ENCODE assay signal across 11 cellular contexts in genomic region chr19:4742717-4743646, GRCh38. TPM values are rescaled to one million over a fixed set of nuclear protein-coding genes. Genes with fewer than 3 reads are reported as not detected.
DNase-seq lines count a peak whose midpoint lies in the region; ATAC-seq and TF ChIP-seq lines count a peak whose summit lies in the region.
"Had no signal": no experiment of that assay in that cellular context is flagged by ENCODE, and none has a peak within 500 bp of the region (broad histone marks: within the 10 kb centered on the region; RNA-seq: fewer than 3 reads in every experiment).

No MANE protein-coding gene starts in this region.

- no peaks in the 10 kb centered on the region for H3K27me3 ChIP-seq in SK-N-SH (ENCODE audit: insufficient read depth)
- H3K27me3 ChIP-seq in ovary: no peaks in the 10 kb centered on the region

- H3K9me3 ChIP-seq in SK-N-SH: no peaks in the 10 kb centered on the region
- no peaks in the 10 kb centered on the region for H3K9me3 ChIP-seq in ovary

- H2AFZ ChIP-seq in SK-N-SH (ENCODE audit: low read depth): no peak overlapping the region

- H4K20me1 ChIP-seq in SK-N-SH (ENCODE audit: insufficient read depth): no peaks in the 10 kb centered on the region

- CTCF ChIA-PET in SK-N-SH (lab: Yijun Ruan, JAX): interaction anchor here (0.9 to 19.9 kb wide), 3 partner anchors 29 to 48 kb away, joined by 4 to 350 read pairs (median 5); partner anchors contain the start of gene FEM1A

- H3K4me3 ChIP-seq in SK-N-SH (ENCODE audit: low read depth in 2 of 2, low read length in 1 of 2) (no peak overlapping the region), ovary (no peak overlapping the region)
- H3K4me3 ChIP-seq: K562 had no signal

- H3K27ac Mint-ChIP-seq in CD14-positive monocyte: no peak overlapping the region
- no peak overlapping the region for H3K27ac Mint-ChIP-seq in activated T-cell treated with anti-CD3 and anti-CD28 coated beads, Interleukin-2, amount 50 U/mL, for 24 hours

- POLR2A ChIA-PET in SK-N-SH (lab: Yijun Ruan, JAX): interaction anchor here (0.6 to 2.2 kb wide), 5 partner anchors 17 to 155 kb away, joined by 3 to 23 read pairs (median 3); no protein-coding TSS in a partner anchor

- H3K9me3 Mint-ChIP-seq in CD14-positive monocyte: peaks cover 0 to 4% (median 0%) of the 10 kb centered on the region in 7 donors
- H3K9me3 Mint-ChIP-seq in activated T-cell treated with anti-CD3 and anti-CD28 coated beads, Interleukin-2, amount 50 U/mL, for 24 hours: no peaks in the 10 kb centered on the region

- intact Hi-C loops in CD14-positive monocyte (cut with micrococcal nuclease) (no loop called here), ovary (cut with DNase I) (no loop called here)

- no peak for TF ChIP-seq RAD21 in SK-N-SH (IDR thresholded peaks at IDR 0.05; ENCODE audit: low read length)

- WGBS in SK-N-SH (ENCODE audit: low lambda C conversion rate): 49% methylated on average over 12 of the region's 12 CpGs
- 24 to 27% (median 27%) methylated on average over 12 of the region's 12 CpGs for WGBS in ovary, 3 donors

- peaks cover 12% of the 10 kb centered on the region for H3K4me1 Mint-ChIP-seq in CD14-positive monocyte
- no peaks in the 10 kb centered on the region for H3K4me1 Mint-ChIP-seq in activated T-cell treated with anti-CD3 and anti-CD28 coated beads, Interleukin-2, amount 50 U/mL, for 24 hours (ENCODE audit: low read depth)

- H3K36me3 Mint-ChIP-seq in CD14-positive monocyte: no peaks in the 10 kb centered on the region
- H3K36me3 Mint-ChIP-seq in activated T-cell treated with anti-CD3 and anti-CD28 coated beads, Interleukin-2, amount 50 U/mL, for 24 hours (ENCODE audit: low read depth): no peaks in the 10 kb centered on the region

- no peak for ATAC-seq in HG03439 (IDR thresholded peaks at IDR 0.05; ENCODE audit: unreplicated experiment)
- ATAC-seq: K562 had no signal

- H3K79me2 ChIP-seq in SK-N-SH (ENCODE audit: insufficient read depth): no peaks in the 10 kb centered on the region

- peaks cover 13% of the 10 kb centered on the region for H3F3A ChIP-seq in SK-N-SH (replicated peaks; ENCODE audit: insufficient read depth)

- no peak for DNase-seq in CD14-positive monocyte (ENCODE audit: low spot score)
- DNase-seq in NCI-H1436 (lab: John Stamatoyannopoulos, UW): peak; percentile 95
- peak; percentile 82 for DNase-seq in SK-N-SH
- peak; percentile 38 for DNase-seq in medulla oblongata (ENCODE audit: extremely low spot score)
- DNase-seq in activated T-cell treated with anti-CD3 and anti-CD28 coated beads, Interleukin-2, amount 50 U/mL, for 24 hours: no peak
- DNase-seq in ovary: no peak
- DNase-seq in stimulated activated naive CD4-positive, alpha-beta T cell (lab: John Stamatoyannopoulos, UW): no peak
- DNase-seq: effector CD4-positive, alpha-beta T cell; GF-D8 had no signal

- H3K27me3 Mint-ChIP-seq in CD14-positive monocyte (ENCODE audit: low read depth in 3 of 3): peaks cover 22 to 46% (median 33%) of the 10 kb centered on the region in 3 donors
- H3K27me3 Mint-ChIP-seq in activated T-cell treated with anti-CD3 and anti-CD28 coated beads, Interleukin-2, amount 50 U/mL, for 24 hours: peaks cover 25% of the 10 kb centered on the region

- peaks cover 9 to 28% of the 10 kb centered on the region in 2 experiments; a peak in 2 of 4 replicates for H3K4me1 ChIP-seq in SK-N-SH (ENCODE audit: control insufficient read depth in 1 of 2, insufficient read depth in 2 of 2, low read depth in 1 of 2, low read length in 1 of 2)
- H3K4me1 ChIP-seq in ovary (ENCODE audit: insufficient read depth): peaks cover 16% of the 10 kb centered on the region

- TF ChIP-seq POLR2A in ovary (IDR thresholded peaks at IDR 0.05): no peak

- TF ChIP-seq EP300 in SK-N-SH (IDR thresholded peaks at IDR 0.05; ENCODE audit: borderline replicate concordance in 1 of 2, low read depth in 1 of 2, low read length in 1 of 2) (no peak), ovary (IDR thresholded peaks at IDR 0.05) (no peak)

- H3K27ac ChIP-seq in SK-N-SH (ENCODE audit: low read depth in 2 of 2, low read length in 1 of 2): peak overlapping the region in 1 of 2 experiments; percentile 31; a peak in 2 of 4 replicates
- no peak overlapping the region for H3K27ac ChIP-seq in ovary

- H3K9ac ChIP-seq in SK-N-SH: no peak overlapping the region

- TF ChIP-seq CTCF in CD14-positive monocyte (IDR thresholded peaks at IDR 0.05): no peak
- TF ChIP-seq CTCF in SK-N-SH (IDR thresholded peaks at IDR 0.05): no peak
- TF ChIP-seq CTCF in ovary (IDR thresholded peaks at IDR 0.05): no peak

- H3K36me3 ChIP-seq in SK-N-SH (replicated peaks in 1 of 2; ENCODE audit: control insufficient read depth in 1 of 2, insufficient read depth in 2 of 2, low read length in 1 of 2) (no peaks in the 10 kb centered on the region), ovary (no peaks in the 10 kb centered on the region)

- H3K9me2 ChIP-seq in SK-N-SH: no peaks in the 10 kb centered on the region

- H3K4me2 ChIP-seq in SK-N-SH: peak overlapping the region; percentile 41; the same call in 1 of the 2 replicates

- peak overlapping the region; percentile 42 to 50 for H3K4me3 Mint-ChIP-seq in CD14-positive monocyte
- no peak overlapping the region for H3K4me3 Mint-ChIP-seq in activated T-cell treated with anti-CD3 and anti-CD28 coated beads, Interleukin-2, amount 50 U/mL, for 24 hours

TF ChIP-seq in SK-N-SH, 30 proteins besides CTCF, POLR2A, EP300 and RAD21:
- 0 out of 2 replicates have a peak, but pooled peaks have one; percentile 14 for TF ChIP-seq FOXJ3 (CRISPR knock-in tag; IDR thresholded peaks at IDR 0.05)
- TF ChIP-seq MXI1 (IDR thresholded peaks at IDR 0.05; ENCODE audit: low read depth, low read length): no peak; the same call in 1 of the 2 replicates

RNA-seq across cellular contexts. Expression of gene DPP9, which starts 19.3 kb away (rescaled TPM):
- polyA plus RNA-seq in CD14-positive monocyte: 10 to 100 TPM; 12.6 to 13.9 TPM
- 10.5 and 17.1 TPM in 2 replicates for polyA plus RNA-seq in SK-N-SH (2012; rRNA removed)
- polyA plus RNA-seq in SK-N-SH (2012; cell fraction: cytosol; rRNA removed): 9.7 and 13.3 TPM in 2 replicates
- 30.9 and 49.1 TPM in 2 replicates for polyA plus RNA-seq in SK-N-SH (2012; cell fraction: nucleus; rRNA removed)
- 10 to 100 TPM; 26.9 to 69.5 (median 44.3) TPM for total RNA-seq in ovary
- polyA plus RNA-seq in ovary: 10 to 100 TPM; 14.4 to 29.3 TPM

RNA-seq across cellular contexts. Expression of gene FEM1A, which starts 48.6 kb away (rescaled TPM):
- 1 to 10 TPM; 2.1 to 2.4 TPM for polyA plus RNA-seq in CD14-positive monocyte
- 4.8 and 5.0 TPM in 2 replicates for polyA plus RNA-seq in SK-N-SH (2012; rRNA removed)
- polyA plus RNA-seq in SK-N-SH (2012; cell fraction: cytosol; rRNA removed): 2.8 and 4.0 TPM in 2 replicates
- polyA plus RNA-seq in SK-N-SH (2012; cell fraction: nucleus; rRNA removed): 3.5 and 3.7 TPM in 2 replicates
- 10 to 100 TPM in 2 of 7 donors, 1 to 10 TPM in 5; 7.4 to 11.4 (median 9.1) TPM for total RNA-seq in ovary
- 1 to 10 TPM; 3.6 to 4.4 TPM for polyA plus RNA-seq in ovary

Comparison
In these comparisons a context has a peak if more than half of its experiments do, and no peak if none do; other contexts are left out.
1. DNase-seq: peak in NCI-H1436 (single experiment), SK-N-SH (single experiment) and medulla oblongata (single experiment); none in CD14-positive monocyte (single experiment), activated T-cell treated with anti-CD3 and anti-CD28 coated beads, Interleukin-2, amount 50 U/mL, for 24 hours (single experiment), ovary (0 of 5) and stimulated activated naive CD4-positive, alpha-beta T cell (0 of 6).